Comparison of ENCODE assay signal across 16 cellular contexts in genomic region chr15:84795186-84795585, GRCh38.
"Had no signal": no experiment of that assay in that cellular context is flagged by ENCODE, and none has a peak within 500 bp of the region (broad histone marks: within the 10 kb centered on the region; RNA-seq: fewer than 3 reads in every experiment).

No MANE protein-coding gene starts in this region.

- H3K4me3 Mint-ChIP-seq: naive thymus-derived CD4-positive, alpha-beta T cell; neural crest cell had no signal

- H3K36me3 ChIP-seq: ovary, uterus had no signal

- H3K27me3 ChIP-seq: heart left ventricle, ovary, right atrium auricular region, sigmoid colon, tibial artery, upper lobe of left lung, uterus had no signal

- H3K27me3 Mint-ChIP-seq: naive thymus-derived CD4-positive, alpha-beta T cell had no signal

- H3K27ac Mint-ChIP-seq: naive thymus-derived CD4-positive, alpha-beta T cell had no signal

- H3K4me3 ChIP-seq: heart left ventricle, ovary, right atrium auricular region, sigmoid colon, tibial artery, upper lobe of left lung, uterus had no signal

- H3K9me3 ChIP-seq: heart left ventricle, ovary, right atrium auricular region, sigmoid colon, tibial artery, upper lobe of left lung, uterus had no signal

- DNase-seq: effector memory CD4-positive, alpha-beta T cell; heart left ventricle; hippocampal formation; kidney glomerular epithelial cell; naive thymus-derived CD4-positive, alpha-beta T cell; ovary; sigmoid colon; small intestine; stimulated activated CD4-positive, alpha-beta T cell treated with anti-CD3 and anti-CD28 coated beads, Interleukin-2, amount 100 ng/mL, for 48 hours; stimulated activated naive CD4-positive, alpha-beta T cell treated with Interleukin-2 at 50 U/mL for 16 hours; tibial artery; upper lobe of left lung; uterus had no signal

- H3K4me1 Mint-ChIP-seq: neural crest cell had no signal

- H3K4me1 ChIP-seq: right atrium auricular region, upper lobe of left lung, uterus had no signal

- H3K9me3 Mint-ChIP-seq: naive thymus-derived CD4-positive, alpha-beta T cell; neural crest cell had no signal

- H3K27ac ChIP-seq: heart left ventricle, ovary, right atrium auricular region, sigmoid colon, tibial artery, upper lobe of left lung, uterus had no signal

- ATAC-seq: esophagus mucosa; heart left ventricle; naive thymus-derived CD4-positive, alpha-beta T cell had no signal
